In genomic region chr10:79289801-79290200, GRCh38 we compare ENCODE assay signal across 1 cellular context.
TF ChIP-seq lines count a peak whose summit lies in the region.

No MANE protein-coding gene starts in this region.

TF ChIP-seq in HepG2, 621 proteins besides CTCF, POLR2A, EP300 and RAD21:
- no peak for TF ChIP-seq FUBP1 (CRISPR knock-in tag; IDR thresholded peaks at IDR 0.05; ENCODE audit: borderline replicate concordance)
- no peak for TF ChIP-seq NONO (IDR thresholded peaks at IDR 0.05)
- TF ChIP-seq NONO (CRISPR knock-in tag; conservative IDR thresholded peaks at IDR 0.05) = no peak
- TF ChIP-seq ZNF260 (CRISPR knock-in tag; IDR thresholded peaks at IDR 0.05; ENCODE audit: borderline replicate concordance, low read depth) = no peak
- TF ChIP-seq ZC3H13 (CRISPR knock-in tag; IDR thresholded peaks at IDR 0.05) = no peak
- TF ChIP-seq SYNCRIP (IDR thresholded peaks at IDR 0.05; ENCODE audit: insufficient read depth, low read depth, low read length) = no peak
- TF ChIP-seq CREBL2 (CRISPR knock-in tag; IDR thresholded peaks at IDR 0.05; ENCODE audit: borderline replicate concordance) = no peak
- TF ChIP-seq TCF12 (IDR thresholded peaks at IDR 0.05) = no peak
- no peak for TF ChIP-seq TCF12 (CRISPR knock-in tag; IDR thresholded peaks at IDR 0.05)
- no peak for TF ChIP-seq FOXP4 (CRISPR knock-in tag; IDR thresholded peaks at IDR 0.05)
- no peak for TF ChIP-seq NFATC3 (CRISPR knock-in tag; IDR thresholded peaks at IDR 0.05)
- no peak for TF ChIP-seq EHMT2 (IDR thresholded peaks at IDR 0.05; ENCODE audit: borderline replicate concordance, low read depth, low read length)
- TF ChIP-seq ZSCAN22 (CRISPR knock-in tag; IDR thresholded peaks at IDR 0.05) = no peak
- no peak for TF ChIP-seq MEIS2 (CRISPR knock-in tag; IDR thresholded peaks at IDR 0.05)
